Comparison of ENCODE assay signal across 8 cellular contexts in genomic region chr5:75510836-75511434, GRCh38. TPM values are rescaled to one million over a fixed set of nuclear protein-coding genes. Genes with fewer than 3 reads are reported as not detected.
DNase-seq lines count a peak whose midpoint lies in the region; ATAC-seq and TF ChIP-seq lines count a peak whose summit lies in the region.

No MANE protein-coding gene starts in this region.

- peaks cover 0 to 11% of the 10 kb centered on the region in 2 donors for H3K36me3 Mint-ChIP-seq in naive B cell

- peak overlapping the region; percentile 75 to 96 (median 92) for H3K27ac Mint-ChIP-seq in naive B cell

- peaks cover 7% of the 10 kb centered on the region; the same call in 1 of the 2 replicates for H3F3A ChIP-seq in GM23248 (ENCODE audit: insufficient read depth)

- H3K9me3 ChIP-seq in GM23248 (ENCODE audit: low read depth): no peaks in the 10 kb centered on the region
- no peaks in the 10 kb centered on the region for H3K9me3 ChIP-seq in esophagus muscularis mucosa
- H3K9me3 ChIP-seq in stomach: no peaks in the 10 kb centered on the region

- peaks cover 33% of the 10 kb centered on the region for H3K4me1 ChIP-seq in GM23248 (ENCODE audit: insufficient read depth)
- peaks cover 24 to 55% (median 42%) of the 10 kb centered on the region in 4 donors for H3K4me1 ChIP-seq in esophagus muscularis mucosa
- H3K4me1 ChIP-seq in stomach: peaks cover 9 to 67% (median 49%) of the 10 kb centered on the region in 4 donors

- peaks cover 0 to 7% (median 0%) of the 10 kb centered on the region in 7 donors for H3K9me3 Mint-ChIP-seq in naive B cell

- DNase-seq in GM03348 (ENCODE audit: low spot score): peak; percentile 68
- peak; percentile 66 for DNase-seq in GM23248
- peak; percentile 50 for DNase-seq in LHCN-M2 (ENCODE audit: low read depth)
- peak; percentile 29 for DNase-seq in activated T-cell treated with anti-CD3 and anti-CD28 coated beads for 48 hours (ENCODE audit: low read depth)
- peak; percentile 92 for DNase-seq in esophagus muscularis mucosa (ENCODE audit: extremely low spot score)
- no peak for DNase-seq in naive B cell
- no peak for DNase-seq in stomach
- DNase-seq in SW 1271 (lab: John Stamatoyannopoulos, UW): no peak

- H3K4me1 Mint-ChIP-seq in naive B cell: peaks cover 41 to 74% (median 68%) of the 10 kb centered on the region in 3 donors

- no peaks in the 10 kb centered on the region for H3K9me2 ChIP-seq in GM23248 (ENCODE audit: insufficient read depth)

- H3K9ac ChIP-seq in GM23248: peak overlapping the region; percentile 90

- in situ Hi-C loops in GM23248 (cut with MboI): no loop called here

- peak overlapping the region; percentile 93 to 98 (median 96) for H3K4me3 Mint-ChIP-seq in naive B cell

- peak overlapping the region; percentile 88 for H3K4me2 ChIP-seq in GM23248 (ENCODE audit: unreplicated experiment)

- no peaks in the 10 kb centered on the region for H3K27me3 Mint-ChIP-seq in naive B cell

- TF ChIP-seq CTCF in esophagus muscularis mucosa (IDR thresholded peaks at IDR 0.05) (no peak), stomach (IDR thresholded peaks at IDR 0.05) (no peak)

- peaks cover 96% of the 10 kb centered on the region for H3K79me2 ChIP-seq in GM23248 (ENCODE audit: insufficient read depth)

- TF ChIP-seq EP300 in esophagus muscularis mucosa (IDR thresholded peaks at IDR 0.05) (no peak), stomach (IDR thresholded peaks at IDR 0.05) (no peak)

- peak overlapping the region; percentile 72 for H3K27ac ChIP-seq in GM23248
- peak overlapping the region; percentile 89 to 97 (median 91) for H3K27ac ChIP-seq in esophagus muscularis mucosa (replicated peaks in 1 of 4)
- H3K27ac ChIP-seq in stomach: peak overlapping the region; percentile 86 to 92 (median 92)

- H3K27me3 ChIP-seq in GM23248 (replicated peaks; ENCODE audit: insufficient read depth) (no peaks in the 10 kb centered on the region), esophagus muscularis mucosa (no peaks in the 10 kb centered on the region), stomach (no peaks in the 10 kb centered on the region)

- intact Hi-C loops in esophagus muscularis mucosa (cut with DNase I) (loop anchor here (2.0 to 5.0 kb wide), 2 partner anchors 56 to 174 kb away; partner anchors contain the start of gene HMGCR), stomach (cut with DNase I; ENCODE audit: low total_unique reads) (no loop called here)

- peak overlapping the region; percentile 96 for H3K4me3 ChIP-seq in GM23248
- peak overlapping the region; percentile 69 to 97 (median 90) for H3K4me3 ChIP-seq in esophagus muscularis mucosa
- peak overlapping the region; percentile 75 to 93 (median 85) for H3K4me3 ChIP-seq in stomach

- peak overlapping the region; percentile 94 for H2AFZ ChIP-seq in GM23248

- TF ChIP-seq POLR2A in esophagus muscularis mucosa (IDR thresholded peaks at IDR 0.05; ENCODE audit: low read depth): no peak
- no peak for TF ChIP-seq POLR2A in stomach (IDR thresholded peaks at IDR 0.05)

- no peaks in the 10 kb centered on the region for H3K36me3 ChIP-seq in GM23248 (ENCODE audit: low read depth)
- no peaks in the 10 kb centered on the region for H3K36me3 ChIP-seq in esophagus muscularis mucosa
- no peaks in the 10 kb centered on the region for H3K36me3 ChIP-seq in stomach

- peaks cover under 1% of the 10 kb centered on the region; the same call in 1 of the 2 replicates for H4K20me1 ChIP-seq in GM23248 (ENCODE audit: insufficient read depth)

- peak; percentile 44 to 50 for ATAC-seq in naive B cell (ENCODE audit: low read depth in 2 of 2)

- 1% methylated on average over 47 to 50 of the region's 54 CpGs for whole genome bisulfite sequencing in GM23248 (ENCODE audit: low coverage in 1 of 2, low lambda C conversion rate in 2 of 2, missing lambda C conversion rate in 2 of 2), 2 experiments
- 0% methylated on average over 11 of the region's 54 CpGs for WGBS in esophagus muscularis mucosa
- 0 to 1% (median 1%) methylated on average over 28 to 54 of the region's 54 CpGs for WGBS in stomach, 5 donors

RNA-seq across cellular contexts. Expression of gene CERT1, which starts 0.5 kb away (rescaled TPM):
- total RNA-seq in GM23248 (2014; rRNA removed; shearing (Covaris generic)): 8.1 and 17.3 TPM in 2 replicates
- polyA plus RNA-seq in GM23248 (2016; fragmentation: Nextera tagmentation; extraction: Ambion mirVana): 14.1 and 15.2 TPM in 2 replicates
- 12.2 and 15.8 TPM in 2 replicates for total RNA-seq in LHCN-M2 (2014; rRNA removed)
- 11.9 TPM for polyA plus RNA-seq in LHCN-M2 (2012)
- 10 to 100 TPM; 28.5 to 45.3 (median 35.8) TPM for total RNA-seq in esophagus muscularis mucosa
- polyA plus RNA-seq in naive B cell (ENCODE audit: low read depth in 6 of 6): 10 to 100 TPM; 16.6 to 27.3 (median 22.1) TPM
- 10 to 100 TPM; 19.1 to 81.0 (median 41.3) TPM for total RNA-seq in stomach
- 10 to 100 TPM in 1 of 3 donors, 1 to 10 TPM in 2; 7.3 to 10.5 (median 9.0) TPM for polyA plus RNA-seq in stomach

RNA-seq across cellular contexts. Expression of gene POLK, which starts 0.8 kb away (rescaled TPM):
- 20.7 and 25.7 TPM in 2 replicates for total RNA-seq in GM23248 (2014; rRNA removed; shearing (Covaris generic))
- polyA plus RNA-seq in GM23248 (2016; fragmentation: Nextera tagmentation; extraction: Ambion mirVana) (22.2 and 24.2 TPM in 2 replicates), naive B cell (ENCODE audit: low read depth in 6 of 6) (10 to 100 TPM; 19.3 to 34.7 (median 27.1) TPM), stomach (1 to 10 TPM; 3.7 to 4.7 (median 4.6) TPM)
- total RNA-seq in LHCN-M2 (2014; rRNA removed) (26.6 and 33.3 TPM in 2 replicates), esophagus muscularis mucosa (10 to 100 TPM; 22.6 to 37.0 (median 32.3) TPM), stomach (100 to 1,000 TPM in 1 of 5 donors, 10 to 100 TPM in 4; 11.9 to 145 (median 69.2) TPM)
- 4.9 TPM for polyA plus RNA-seq in LHCN-M2 (2012)

Comparison
In these comparisons a context has a peak if more than half of its experiments do, and no peak if none do; other contexts are left out.
1. DNase-seq: peak in GM03348 (single experiment), GM23248 (single experiment), LHCN-M2 (single experiment), activated T-cell treated with anti-CD3 and anti-CD28 coated beads for 48 hours (single experiment) and esophagus muscularis mucosa (single experiment); none in naive B cell (single experiment), stomach (single experiment) and SW 1271 (0 of 2).
2. Peak in every context shown above with its lines, with median percentiles within 50 percentile points of each other: H3K27ac ChIP-seq and H3K4me3 ChIP-seq.